19 cellular contexts compared by ENCODE assay signal in genomic region chr9:111001471-111001870, GRCh38. TPM values are rescaled to one million over a fixed set of nuclear protein-coding genes. Genes with fewer than 3 reads are reported as not detected.
"Had no signal": no experiment of that assay in that cellular context is flagged by ENCODE, and none has a peak within 500 bp of the region (broad histone marks: within the 10 kb centered on the region; RNA-seq: fewer than 3 reads in every experiment).

No MANE protein-coding gene starts in this region.

- H3K9me3 ChIP-seq: neutrophil, upper lobe of left lung had no signal

- H3K27me3 ChIP-seq: cardiac muscle cell, upper lobe of left lung had no signal

- DNase-seq: activated CD4-positive, alpha-beta T cell treated with anti-CD3 and anti-CD28 coated beads for 1 hour; activated CD4-positive, alpha-beta T cell treated with anti-CD3 and anti-CD28 coated beads, Interleukin-2, amount 50 U/mL, for 4 hours; activated naive CD4-positive, alpha-beta T cell treated with anti-CD3 and anti-CD28 coated beads, Interleukin-2, amount 50 U/mL, for 16 hours; glutamatergic neuron; hypothalamus; kidney; left ventricle myocardium superior; mesenchymal stem cell; natural killer cell; right cardiac atrium; stimulated activated CD4-positive, alpha-beta T cell treated with anti-CD3 and anti-CD28 coated beads, Interleukin-15, amount 100 ng/mL, for 24 hours; stimulated activated CD4-positive, alpha-beta T cell treated with anti-CD3 and anti-CD28 coated beads, Interleukin-4, amount 100 ng/mL, for 1 hour; stimulated activated naive B cell treated with anti-CD40 and anti-IgM and Interleukin-4, amounts not matched to agents 10 μg/mL and 1 μg/mL and 100 μg/mL, for 72 hours; upper lobe of left lung had no signal

- H3K36me3 ChIP-seq: cardiac muscle cell, neutrophil, upper lobe of left lung had no signal

- H3K27ac ChIP-seq: cardiac muscle cell, neutrophil, skin epidermis, upper lobe of left lung, VCaP had no signal

- H3K4me3 ChIP-seq: cardiac muscle cell, skin epidermis, upper lobe of left lung had no signal

RNA-seq across cellular contexts. Expression of gene LPAR1, which starts 36.8 kb away (rescaled TPM):
- total RNA-seq: activated T-helper 17 cell treated with anti-CD3 and anti-CD28 coated beads, Interleukin-2, amount 50 U/mL, for 72 hours had no signal
